ENCODE assay signal across 8 cellular contexts in the genomic region with DNA sequence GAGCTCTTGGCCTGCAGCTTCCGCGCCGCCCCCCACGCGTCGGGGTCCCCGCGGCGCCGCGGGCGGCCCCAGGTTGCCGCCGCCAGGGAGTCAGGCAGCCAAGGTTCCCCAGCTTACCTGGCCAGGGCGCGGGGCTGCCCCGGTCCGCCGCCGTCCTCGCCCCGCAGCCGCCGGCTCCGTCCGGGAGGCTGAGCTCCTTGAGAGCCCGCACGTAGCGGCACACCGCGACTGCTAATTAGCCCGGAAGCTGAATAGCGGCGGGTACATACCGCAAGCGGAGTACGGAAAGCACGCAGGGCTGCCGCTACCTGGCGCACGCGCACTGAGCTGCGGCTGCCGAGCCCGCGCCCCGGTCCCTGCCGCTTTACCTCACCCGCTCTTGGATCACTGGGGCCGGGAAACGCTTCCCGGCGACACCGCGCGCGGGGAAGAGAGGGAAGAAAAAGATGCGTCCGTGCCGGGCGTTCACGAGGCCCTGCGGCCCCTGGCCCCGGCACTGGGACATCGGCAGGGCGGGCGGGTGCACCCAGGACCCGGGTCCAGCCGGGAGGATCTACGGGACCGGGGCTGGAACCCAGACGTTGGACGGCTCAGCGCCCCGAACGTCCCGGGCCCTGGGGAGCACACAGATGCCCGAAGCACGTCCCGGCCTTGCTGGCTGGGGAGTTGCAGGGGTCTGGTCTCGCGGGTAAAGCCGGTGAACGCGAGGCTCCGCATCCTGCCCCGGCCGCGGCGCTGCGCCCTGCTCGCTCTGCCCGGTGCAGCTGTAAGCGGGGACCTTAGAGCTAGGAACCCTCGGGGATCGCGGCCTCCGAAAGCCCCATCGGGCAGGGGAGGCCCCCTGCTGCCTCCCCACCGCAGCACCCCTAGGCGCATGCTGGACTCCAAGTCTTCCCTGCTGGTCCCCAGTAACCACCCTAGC. TPM values are rescaled to one million over a fixed set of nuclear protein-coding genes. Genes with fewer than 3 reads are reported as not detected.
DNase-seq lines count a peak whose midpoint lies in the region; ATAC-seq and TF ChIP-seq lines count a peak whose summit lies in the region.

A gene with protein sequence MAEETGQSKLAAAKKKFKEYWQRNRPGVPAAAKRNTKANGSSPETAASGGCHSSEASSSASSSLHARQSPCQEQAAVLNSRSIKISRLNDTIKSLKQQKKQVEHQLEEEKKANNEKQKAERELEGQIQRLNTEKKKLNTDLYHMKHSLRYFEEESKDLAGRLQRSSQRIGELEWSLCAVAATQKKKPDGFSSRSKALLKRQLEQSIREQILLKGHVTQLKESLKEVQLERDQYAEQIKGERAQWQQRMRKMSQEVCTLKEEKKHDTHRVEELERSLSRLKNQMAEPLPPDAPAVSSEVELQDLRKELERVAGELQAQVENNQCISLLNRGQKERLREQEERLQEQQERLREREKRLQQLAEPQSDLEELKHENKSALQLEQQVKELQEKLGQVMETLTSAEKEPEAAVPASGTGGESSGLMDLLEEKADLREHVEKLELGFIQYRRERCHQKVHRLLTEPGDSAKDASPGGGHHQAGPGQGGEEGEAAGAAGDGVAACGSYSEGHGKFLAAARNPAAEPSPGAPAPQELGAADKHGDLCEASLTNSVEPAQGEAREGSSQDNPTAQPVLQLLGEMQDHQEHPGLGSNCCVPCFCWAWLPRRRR (minus strand): TSS at position 253 of the 922 bp plus-strand sequence. CDS start 47,739 bp downstream, outside the sequence.

- peaks cover 23% of the 10 kb centered on the region for H3K27me3 Mint-ChIP-seq in endodermal cell (ENCODE audit: insufficient read depth)

- peak; percentile 66 for ATAC-seq in GM19023 (IDR thresholded peaks at IDR 0.05; ENCODE audit: unreplicated experiment)
- peak; percentile 69 for ATAC-seq in HG03175 (IDR thresholded peaks at IDR 0.05; ENCODE audit: unreplicated experiment)

- H3K9me3 Mint-ChIP-seq in endodermal cell = no peaks in the 10 kb centered on the region

- TF ChIP-seq CTCF in AG10803 (conservative IDR thresholded peaks at IDR 0.05; ENCODE audit: low read length) = no peak
- no peak for TF ChIP-seq CTCF in endodermal cell (conservative IDR thresholded peaks at IDR 0.05)

- peak within 1 kb of the TSS; percentile 47 for H3K9ac ChIP-seq in endodermal cell (ENCODE audit: extremely low read depth, low read length, poor library complexity, severe bottlenecking)

- H3K9me3 ChIP-seq in endodermal cell (ENCODE audit: control insufficient read depth, low read length) (no peaks in the 10 kb centered on the region), mesodermal cell (ENCODE audit: control insufficient read depth, low read length) (no peaks in the 10 kb centered on the region)

- H3K27ac ChIP-seq in endodermal cell (ENCODE audit: low read depth, low read length) (no peak within 1 kb of the TSS), mesodermal cell (ENCODE audit: low read depth, low read length, severe bottlenecking) (no peak within 1 kb of the TSS)

- H3K27me3 ChIP-seq in endodermal cell (ENCODE audit: control insufficient read depth, insufficient read depth, low read length, poor library complexity, severe bottlenecking) = no peaks in the 10 kb centered on the region

- peaks cover 18% of the 10 kb centered on the region for H3K4me1 Mint-ChIP-seq in endodermal cell

- H3K36me3 Mint-ChIP-seq in endodermal cell (ENCODE audit: low read depth) = no peaks in the 10 kb centered on the region

- peak within 1 kb of the TSS; percentile 75 for H3K4me3 Mint-ChIP-seq in endodermal cell

- WGBS in endodermal cell (ENCODE audit: insufficient coverage in 1 of 2, insufficient read length in 1 of 2), 2 experiments = 2% methylated on average over 25 to 101 of the region's 101 CpGs
- WGBS in mesodermal cell (ENCODE audit: insufficient coverage in 2 of 2), 2 experiments = 0 to 1% methylated on average over 86 to 91 of the region's 101 CpGs

- H3K4me1 ChIP-seq in endodermal cell (ENCODE audit: control insufficient read depth, insufficient read depth, low read length) (no peaks in the 10 kb centered on the region), mesodermal cell (ENCODE audit: control insufficient read depth, insufficient read depth, low read length, poor library complexity, severe bottlenecking) (peaks cover 3% of the 10 kb centered on the region)

- peak; percentile 23 for DNase-seq in AG10803 (ENCODE audit: low read depth)
- peak; percentile 36 for DNase-seq in NCI-H748 treated with DMSO at 0.1 percent for 48 hours (lab: John Stamatoyannopoulos, UW)
- DNase-seq in activated CD8-positive, alpha-beta memory T cell treated with anti-CD3 and anti-CD28 coated beads for 24 hours = peak; percentile 91
- DNase-seq in endodermal cell = peak; percentile 93
- peak; percentile 56 to 66 for DNase-seq in stimulated activated CD8-positive, alpha-beta memory T cell treated with anti-CD3 and anti-CD28 coated beads, Interleukin-15, amount 100 ng/mL, for 4 hours (ENCODE audit: low read depth in 2 of 2)

- no peak within 1 kb of the TSS for H3K27ac Mint-ChIP-seq in endodermal cell

- H3K36me3 ChIP-seq in endodermal cell (ENCODE audit: control insufficient read depth, insufficient read depth, low read length) (no peaks in the 10 kb centered on the region), mesodermal cell (ENCODE audit: control insufficient read depth, insufficient read depth, low read length) (no peaks in the 10 kb centered on the region)

- H3K4me3 ChIP-seq in AG10803 (ENCODE audit: low read length) (peak within 1 kb of the TSS; percentile 68), endodermal cell (ENCODE audit: low read length) (peak within 1 kb of the TSS; percentile 86), mesodermal cell (ENCODE audit: extremely low read depth, insufficient read depth, low read length, poor library complexity, severe bottlenecking) (peak within 1 kb of the TSS; percentile 69)

RNA-seq across cellular contexts. Expression of the gene that starts here (rescaled TPM):
- 10 to 100 TPM; 74.9 to 98.6 TPM for total RNA-seq in endodermal cell
- 65.2 TPM for polyA plus RNA-seq in endodermal cell (2013, experiment 1 of 2)
- 55.6 TPM for polyA plus RNA-seq in endodermal cell (2013, experiment 2 of 2)
- 38.5 TPM for polyA plus RNA-seq in mesodermal cell (2013, experiment 1 of 2)
- 35.8 TPM for polyA plus RNA-seq in mesodermal cell (2013, experiment 2 of 2)

Comparison
In these comparisons a context has a peak if more than half of its experiments do, and no peak if none do; other contexts are left out.
1. DNase-seq: peak in every context shown above with its lines; median percentile 93 in endodermal cell; 91 in activated CD8-positive, alpha-beta memory T cell treated with anti-CD3 and anti-CD28 coated beads for 24 hours; 61 in stimulated activated CD8-positive, alpha-beta memory T cell treated with anti-CD3 and anti-CD28 coated beads, Interleukin-15, amount 100 ng/mL, for 4 hours; 36 in NCI-H748 treated with DMSO at 0.1 percent for 48 hours; 23 in AG10803.